In genomic region chr4:57426779-57427395, GRCh38 we compare ENCODE assay signal across 8 cellular contexts.
A peak's percentile ranks its signal among the peaks of the same experiment; 100 is the strongest.
DNase-seq lines count a peak whose midpoint lies in the region; ATAC-seq, FAIRE-seq and TF ChIP-seq lines count a peak whose summit lies in the region.

No MANE protein-coding gene starts in this region.

- H3K9ac ChIP-seq in keratinocyte (ENCODE audit: control insufficient read depth, extremely low read depth, insufficient read depth, low read length) = no peak overlapping the region

- H3K79me2 ChIP-seq in keratinocyte (ENCODE audit: control insufficient read depth, insufficient read depth, low read length) = no peaks in the 10 kb centered on the region

- no peak overlapping the region for H3K4me2 ChIP-seq in keratinocyte (ENCODE audit: control insufficient read depth, extremely low read depth, insufficient read depth, low read depth, low read length)

- DNase-seq in GDM1 (lab: John Stamatoyannopoulos, UW) = peak; percentile 58
- DNase-seq in HTR-8/SVneo (ENCODE audit: insufficient read length, low spot score) = peak; percentile 49
- peak; percentile 86 for DNase-seq in OCI-M1 (lab: John Stamatoyannopoulos, UW)
- DNase-seq in T47D (ENCODE audit: low read depth in 1 of 2, low spot score in 1 of 2) = peak; percentile 20 to 79
- no peak for DNase-seq in keratinocyte (ENCODE audit: low read depth, low spot score)
- DNase-seq in stimulated activated CD8-positive, alpha-beta memory T cell treated with anti-CD3 and anti-CD28 coated beads, Interleukin-15, amount 100 ng/mL, for 24 hours (ENCODE audit: low read depth) = peak; percentile 1
- DNase-seq in cortex of kidney (lab: John Stamatoyannopoulos, UW) = no peak

- TF ChIP-seq CTCF in keratinocyte (optimal IDR thresholded peaks at IDR 0.05 in 1 of 3, IDR thresholded peaks at IDR 0.05 in 1 of 3, conservative IDR thresholded peaks at IDR 0.05 in 1 of 3; ENCODE audit: extremely low read depth in 1 of 3, insufficient read depth in 2 of 3, low read length in 3 of 3) = peak; percentile 78 to 95 (median 84)

- H2AFZ ChIP-seq in keratinocyte (ENCODE audit: control insufficient read depth, low read length) = no peak overlapping the region

- peak; percentile 91 for ATAC-seq in GM21360 (IDR thresholded peaks at IDR 0.05; ENCODE audit: unreplicated experiment)

- no peak overlapping the region for H3K27ac ChIP-seq in keratinocyte (ENCODE audit: control insufficient read depth, insufficient read depth, low read length)

- no peak overlapping the region for H3K4me3 ChIP-seq in keratinocyte (ENCODE audit: control insufficient read depth in 2 of 3, extremely low read depth in 1 of 3, insufficient read depth in 2 of 3, low read depth in 1 of 3, low read length in 3 of 3)

- FAIRE-seq in HTR-8/SVneo (lab: Jason Lieb, UNC) (no peak), keratinocyte (lab: Jason Lieb, UNC) (peak; percentile 74)

- in situ Hi-C loops in T47D (cut with HindIII; ENCODE audit: low pct_unique_long_range_greater_than_20kb, low sequenced_read_pairs) = no loop called here

- H4K20me1 ChIP-seq in keratinocyte (ENCODE audit: control insufficient read depth, extremely low read depth, insufficient read depth, low read length) = no peaks in the 10 kb centered on the region

- no peaks in the 10 kb centered on the region for H3K27me3 ChIP-seq in keratinocyte (ENCODE audit: control insufficient read depth, extremely low read depth, insufficient read depth, low read length)

- no peaks in the 10 kb centered on the region for H3K9me3 ChIP-seq in keratinocyte (ENCODE audit: control insufficient read depth, low read depth, low read length)

- H3K9me1 ChIP-seq in keratinocyte (ENCODE audit: control insufficient read depth, extremely low read depth, insufficient read depth, low read length) = no peaks in the 10 kb centered on the region

- dilution Hi-C loops in keratinocyte (cut with MboI; ENCODE audit: extremely low pct_ligation_motif_present, low sequenced_read_pairs) = no loop called here

- no peaks in the 10 kb centered on the region for H3K36me3 ChIP-seq in keratinocyte (ENCODE audit: control insufficient read depth in 2 of 2, extremely low read depth in 1 of 2, insufficient read depth in 2 of 2, low read length in 2 of 2)

- H3K4me1 ChIP-seq in keratinocyte (ENCODE audit: control insufficient read depth, extremely low read depth, insufficient read depth, low read length) = peaks cover 35% of the 10 kb centered on the region

Comparison
In these comparisons a context has a peak if more than half of its experiments do, and no peak if none do; other contexts are left out.
1. DNase-seq: peak in GDM1 (single experiment), HTR-8/SVneo (single experiment), OCI-M1 (single experiment), T47D (2 of 2) and stimulated activated CD8-positive, alpha-beta memory T cell treated with anti-CD3 and anti-CD28 coated beads, Interleukin-15, amount 100 ng/mL, for 24 hours (single experiment); none in keratinocyte (single experiment) and cortex of kidney (single experiment).